ENCODE assay signal across 24 cellular contexts in genomic region chr16:55836158-55836611, GRCh38. TPM values are rescaled to one million over a fixed set of nuclear protein-coding genes. Genes with fewer than 3 reads are reported as not detected.
A peak's percentile ranks its signal among the peaks of the same experiment; 100 is the strongest.
DNase-seq lines count a peak whose midpoint lies in the region; ATAC-seq and TF ChIP-seq lines count a peak whose summit lies in the region.
"Had no signal": no experiment of that assay in that cellular context is flagged by ENCODE, and none has a peak within 500 bp of the region (broad histone marks: within the 10 kb centered on the region; RNA-seq: fewer than 3 reads in every experiment).

No MANE protein-coding gene starts in this region.

- H3K9ac ChIP-seq in subcutaneous abdominal adipose tissue (ENCODE audit: low read length in 5 of 5): no peak overlapping the region

- intact Hi-C loops in left ventricle myocardium inferior (cut with micrococcal nuclease): no loop called here

- no peak for TF ChIP-seq CTCF in left ventricle myocardium inferior (IDR thresholded peaks at IDR 0.05; ENCODE audit: borderline replicate concordance)

- H3K27ac ChIP-seq in left ventricle myocardium inferior (replicated peaks) (peak overlapping the region; percentile 54), subcutaneous abdominal adipose tissue (ENCODE audit: low read depth, low read length) (peak overlapping the region; percentile 75)
- H3K27ac ChIP-seq: SJCRH30, tibial nerve had no signal

- ATAC-seq in HG03342 (IDR thresholded peaks at IDR 0.05; ENCODE audit: unreplicated experiment): no peak

- DNase-seq in SIG-M5 treated with dmso at 0.1 percent for 504 hours (lab: John Stamatoyannopoulos, UW; ENCODE audit: unreplicated experiment): peak; percentile 24
- DNase-seq in SIG-M5 (lab: John Stamatoyannopoulos, UW): no peak
- DNase-seq in NOMO-1 treated with dmso at 0.1 percent for 144 hours (lab: John Stamatoyannopoulos, UW; ENCODE audit: unreplicated experiment): peak; percentile 59
- DNase-seq in left ventricle myocardium inferior: no peak
- no peak for DNase-seq in SW 1271 (lab: John Stamatoyannopoulos, UW)
- DNase-seq in effector CD4-positive, alpha-beta T cell: no peak
- DNase-seq: activated CD4-positive, alpha-beta T cell treated with anti-CD3 and anti-CD28 coated beads, Interleukin-2, amount 10 ng/mL, durations not matched to agents 24 days and 14 days; activated naive CD8-positive, alpha-beta T cell treated with anti-CD3 and anti-CD28 coated beads, Interleukin-2, amount 10 ng/mL, durations not matched to agents 7 days and 5 days; kidney glomerular epithelial cell; mesenchymal stem cell; naive B cell; NCI-H1436 treated with DMSO at 0.1 percent for 48 hours; NCI-H69; SJCRH30; stimulated activated CD4-positive, alpha-beta T cell treated with anti-CD3 and anti-CD28 coated beads, Interleukin-4, amount 100 ng/mL, for 4 hours had no signal

- peaks cover 9% of the 10 kb centered on the region for H3K27me3 ChIP-seq in left ventricle myocardium inferior (ENCODE audit: low read depth)
- no peaks in the 10 kb centered on the region for H3K27me3 ChIP-seq in subcutaneous abdominal adipose tissue (ENCODE audit: control insufficient read depth in 5 of 5, insufficient read depth in 4 of 5, low read length in 5 of 5)
- H3K27me3 ChIP-seq: BE2C, SJCRH30, tibial nerve had no signal

- H3K9me3 ChIP-seq in left ventricle myocardium inferior (replicated peaks) (no peaks in the 10 kb centered on the region), subcutaneous abdominal adipose tissue (ENCODE audit: control insufficient read depth in 5 of 5, low read length in 5 of 5) (no peaks in the 10 kb centered on the region)
- H3K9me3 ChIP-seq: BE2C, SJCRH30, tibial nerve had no signal

- no peaks in the 10 kb centered on the region for H3K36me3 ChIP-seq in left ventricle myocardium inferior
- H3K36me3 ChIP-seq in subcutaneous abdominal adipose tissue (ENCODE audit: control insufficient read depth in 5 of 5, insufficient read depth in 5 of 5, low read length in 5 of 5): no peaks in the 10 kb centered on the region
- H3K36me3 ChIP-seq: BE2C, SJCRH30, tibial nerve had no signal

- H3K4me1 ChIP-seq in left ventricle myocardium inferior (peaks cover 17% of the 10 kb centered on the region), subcutaneous abdominal adipose tissue (ENCODE audit: control insufficient read depth in 5 of 5, insufficient read depth in 5 of 5, low read length in 5 of 5) (peaks cover 5 to 40% (median 32%) of the 10 kb centered on the region in 5 donors)
- H3K4me1 ChIP-seq: SJCRH30 had no signal

- H3K4me3 ChIP-seq in left ventricle myocardium inferior (no peak overlapping the region), subcutaneous abdominal adipose tissue (ENCODE audit: low read depth in 1 of 5, low read length in 5 of 5) (peak overlapping the region in 1 of 5 donors; percentile 22)
- H3K4me3 ChIP-seq: SJCRH30, tibial nerve had no signal

RNA-seq across cellular contexts. Expression of gene CES1, which starts 3.3 kb away (rescaled TPM):
- 29.1 TPM for total RNA-seq in left ventricle myocardium inferior
- total RNA-seq: A172; activated CD4-positive, alpha-beta T cell treated with anti-CD3 and anti-CD28 coated beads, Interleukin-2, amount 10 ng/mL, durations not matched to agents 24 days and 14 days; activated naive CD8-positive, alpha-beta T cell treated with anti-CD3 and anti-CD28 coated beads, Interleukin-2, amount 10 ng/mL, durations not matched to agents 7 days and 5 days; glomerular endothelial cell; SJCRH30; T-helper 1 cell treated with Interleukin-12 subunit alpha and Interleukin-12 subunit beta and Interleukin-4 antibody, amounts not matched to agents 30 ng/mL and 1 ng/mL, for 36 hours had no signal

RNA-seq across cellular contexts. Expression of gene CES5A, which starts 39.0 kb away (rescaled TPM):
- total RNA-seq in left ventricle myocardium inferior: not detected
- total RNA-seq: A172; activated CD4-positive, alpha-beta T cell treated with anti-CD3 and anti-CD28 coated beads, Interleukin-2, amount 10 ng/mL, durations not matched to agents 24 days and 14 days; activated naive CD8-positive, alpha-beta T cell treated with anti-CD3 and anti-CD28 coated beads, Interleukin-2, amount 10 ng/mL, durations not matched to agents 7 days and 5 days; Daoy; glomerular endothelial cell; renal cortical epithelial cell; SJCRH30; tibial nerve had no signal

Comparison
In these comparisons a context has a peak if more than half of its experiments do, and no peak if none do; other contexts are left out.
1. DNase-seq: peak in SIG-M5 treated with dmso at 0.1 percent for 504 hours (single experiment) and NOMO-1 treated with dmso at 0.1 percent for 144 hours (single experiment); none in SIG-M5 (single experiment), left ventricle myocardium inferior (single experiment), SW 1271 (0 of 2) and effector CD4-positive, alpha-beta T cell (single experiment).